2 cellular contexts compared by ENCODE assay signal in genomic region chr17:21528031-21528684, GRCh38.
TF ChIP-seq lines count a peak whose summit lies in the region.

No MANE protein-coding gene starts in this region.

TF ChIP-seq in GM23338, 12 proteins besides CTCF, POLR2A, EP300 and RAD21:
- TF ChIP-seq REST (IDR thresholded peaks at IDR 0.05; ENCODE audit: unreplicated experiment) (no peak), ZNF114 (CRISPR knock-in tag; IDR thresholded peaks at IDR 0.05) (no peak), EZH2phosphoT487 (IDR thresholded peaks at IDR 0.05; ENCODE audit: unreplicated experiment) (no peak), STAT1 (IDR thresholded peaks at IDR 0.05; ENCODE audit: unreplicated experiment) (no peak), ZNF331 (CRISPR knock-in tag; IDR thresholded peaks at IDR 0.05; ENCODE audit: low read depth) (no peak), CREB1 (CRISPR knock-in tag; IDR thresholded peaks at IDR 0.05; ENCODE audit: low read depth) (no peak), JUNB (IDR thresholded peaks at IDR 0.05; ENCODE audit: unreplicated experiment) (no peak), POLR2AphosphoS5 (IDR thresholded peaks at IDR 0.05; ENCODE audit: low read depth) (no peak), ETS1 (IDR thresholded peaks at IDR 0.05) (no peak), ZNF462 (CRISPR knock-in tag; IDR thresholded peaks at IDR 0.05) (no peak), NANOG (IDR thresholded peaks at IDR 0.05; ENCODE audit: borderline replicate concordance) (no peak), EZH2 (IDR thresholded peaks at IDR 0.05; ENCODE audit: low read depth, unreplicated experiment) (no peak)

TF ChIP-seq in K562, 482 proteins besides CTCF, POLR2A, EP300 and RAD21 (continued from another document and continues in another):
- 0 out of 2 replicates have a peak, but pooled peaks have one; percentile 17 for TF ChIP-seq ZNF41 (CRISPR knock-in tag; conservative IDR thresholded peaks at IDR 0.05)
- TF ChIP-seq GTF3C2 (IDR thresholded peaks at IDR 0.05; ENCODE audit: borderline replicate concordance, extremely low read depth, insufficient read length), result no peak
- TF ChIP-seq PRDM10 (IDR thresholded peaks at IDR 0.05; ENCODE audit: partially characterized antibody), result no peak
- TF ChIP-seq KDM4B (IDR thresholded peaks at IDR 0.05; ENCODE audit: borderline replicate concordance in 2 of 2, low read depth in 1 of 2), result no peak
- TF ChIP-seq POLR2G (IDR thresholded peaks at IDR 0.05; ENCODE audit: low read depth, low read length), result no peak
- TF ChIP-seq TAF9B (IDR thresholded peaks at IDR 0.05; ENCODE audit: partially characterized antibody), result no peak
- no peak for TF ChIP-seq HCFC1 (IDR thresholded peaks at IDR 0.05; ENCODE audit: low read depth, low read length)
- no peak for TF ChIP-seq U2AF1 (optimal IDR thresholded peaks at IDR 0.05; ENCODE audit: low read depth, low read length)
- TF ChIP-seq RAD51 (IDR thresholded peaks at IDR 0.05; ENCODE audit: borderline replicate concordance, low read depth), result no peak
- peak; percentile 41; the same call in 1 of the 2 replicates for TF ChIP-seq ZNF583 (CRISPR knock-in tag; IDR thresholded peaks at IDR 0.05)
- TF ChIP-seq ZNF133 (CRISPR knock-in tag; IDR thresholded peaks at IDR 0.05), result no peak
- no peak for TF ChIP-seq ZNF253 (CRISPR knock-in tag; conservative IDR thresholded peaks at IDR 0.05)
- no peak for TF ChIP-seq NR4A1 (CRISPR knock-in tag; IDR thresholded peaks at IDR 0.05)
- peak; percentile 90 for TF ChIP-seq NR4A1 (tag; IDR thresholded peaks at IDR 0.05)
- TF ChIP-seq ZC3H4 (CRISPR knock-in tag; IDR thresholded peaks at IDR 0.05; ENCODE audit: borderline replicate concordance), result no peak
- TF ChIP-seq ZBTB26 (CRISPR knock-in tag; IDR thresholded peaks at IDR 0.05), result no peak
- TF ChIP-seq ZNF263 (CRISPR knock-in tag; IDR thresholded peaks at IDR 0.05; ENCODE audit: borderline replicate concordance), result no peak
- no peak for TF ChIP-seq THRA (IDR thresholded peaks at IDR 0.05)
- no peak for TF ChIP-seq CHD2 (IDR thresholded peaks at IDR 0.05; ENCODE audit: low read depth, low read length)
- TF ChIP-seq MTA1 (IDR thresholded peaks at IDR 0.05; ENCODE audit: borderline replicate concordance), result no peak
- no peak for TF ChIP-seq ZBTB11 (CRISPR knock-in tag; IDR thresholded peaks at IDR 0.05)
- no peak for TF ChIP-seq JUNB (CRISPR knock-in tag; conservative IDR thresholded peaks at IDR 0.05)
- TF ChIP-seq HNRNPL (IDR thresholded peaks at IDR 0.05; ENCODE audit: low read depth, low read length), result no peak
- no peak for TF ChIP-seq ZZZ3 (IDR thresholded peaks at IDR 0.05)
- no peak for TF ChIP-seq SRF (CRISPR knock-in tag; IDR thresholded peaks at IDR 0.05)
- TF ChIP-seq ZNF584 (CRISPR knock-in tag; IDR thresholded peaks at IDR 0.05; ENCODE audit: low read depth), result 0 out of 2 replicates have a peak, but pooled peaks have one; percentile 33
- no peak for TF ChIP-seq ZNF407 (IDR thresholded peaks at IDR 0.05; ENCODE audit: low read depth)
- no peak for TF ChIP-seq SFPQ (IDR thresholded peaks at IDR 0.05; ENCODE audit: low read depth, low read length)
- no peak for TF ChIP-seq MEF2D (tag; conservative IDR thresholded peaks at IDR 0.05; ENCODE audit: low read depth)
- TF ChIP-seq NR2C1 (IDR thresholded peaks at IDR 0.05), result no peak
- TF ChIP-seq NR2C1 (tag; IDR thresholded peaks at IDR 0.05), result 0 out of 2 replicates have a peak, but pooled peaks have one; percentile 38
